Comparison of ENCODE assay signal across 11 cellular contexts in genomic region chr3:183826448-183826847, GRCh38. TPM values are rescaled to one million over a fixed set of nuclear protein-coding genes. Genes with fewer than 3 reads are reported as not detected.
DNase-seq lines count a peak whose midpoint lies in the region; ATAC-seq and TF ChIP-seq lines count a peak whose summit lies in the region.
"Had no signal": no experiment of that assay in that cellular context is flagged by ENCODE, and none has a peak within 500 bp of the region (broad histone marks: within the 10 kb centered on the region; RNA-seq: fewer than 3 reads in every experiment).

No MANE protein-coding gene starts in this region.

- H2BK15ac ChIP-seq in H9 (ENCODE audit: low read depth, low read length), result no peak overlapping the region

- H3K9me3 Mint-ChIP-seq in H9 (no peaks in the 10 kb centered on the region), mesothelial cell of epicardium (no peaks in the 10 kb centered on the region)

- no peak overlapping the region for H4K5ac ChIP-seq in H9 (ENCODE audit: insufficient read length, low read depth, low read length)

- H2BK120ac ChIP-seq in H9 (ENCODE audit: low read depth, low read length, poor library complexity, severe bottlenecking), result no peak overlapping the region

- WGBS in H9 (ENCODE audit: extremely low coverage, insufficient read length, low lambda C conversion rate), result no CpG with 5 or more reads among the region's 9 CpGs

- peak overlapping the region; percentile 1; the same call in 1 of the 2 replicates for H3K27ac ChIP-seq in BLaER1
- H3K27ac ChIP-seq in H9 (ENCODE audit: insufficient read length, low read depth, low read length), result no peak overlapping the region
- H3K27ac ChIP-seq in angular gyrus (ENCODE audit: low read depth, low read length), result peak overlapping the region; percentile 51

- no peak overlapping the region for H2BK12ac ChIP-seq in H9 (ENCODE audit: insufficient read length, low read depth, low read length)

- H3K4me3 ChIP-seq in BLaER1, result no peak overlapping the region

- H3K36me3 Mint-ChIP-seq in H9 (ENCODE audit: insufficient read depth in 1 of 3, low read depth in 3 of 3) (peaks cover 0 to 23% (median 16%) of the 10 kb centered on the region in 3 experiments), mesothelial cell of epicardium (peaks cover 15% of the 10 kb centered on the region)

- no peak overlapping the region for H3K56ac ChIP-seq in H9 (ENCODE audit: insufficient read length, low read depth, low read length)

- DNase-seq in H9 (no peak), mesothelial cell of epicardium (ENCODE audit: low spot score in 2 of 2, unreplicated experiment in 2 of 2) (no peak), AG08395 (ENCODE audit: low spot score) (no peak)
- DNase-seq: activated CD4-positive, CD25-positive, alpha-beta regulatory T cell; IMR-90; stimulated activated CD4-positive, alpha-beta T cell treated with anti-CD3 and anti-CD28 coated beads, Interleukin-2, amount 100 ng/mL, for 48 hours had no signal

- H3K27me3 Mint-ChIP-seq in H9 (ENCODE audit: low read depth), result peaks cover 9% of the 10 kb centered on the region
- H3K27me3 Mint-ChIP-seq in mesothelial cell of epicardium (ENCODE audit: low read depth), result peaks cover 8% of the 10 kb centered on the region

- H3K23me2 ChIP-seq in H9 (ENCODE audit: insufficient read length, low read depth, low read length, poor library complexity, severe bottlenecking), result peaks cover 6% of the 10 kb centered on the region

- no peak for ATAC-seq in HG03565 (IDR thresholded peaks at IDR 0.05; ENCODE audit: unreplicated experiment)
- ATAC-seq in HG03196 (IDR thresholded peaks at IDR 0.05; ENCODE audit: unreplicated experiment), result no peak
- no peak for ATAC-seq in GM21515 (IDR thresholded peaks at IDR 0.05; ENCODE audit: unreplicated experiment)

- H3K27me3 ChIP-seq in BLaER1, result no peaks in the 10 kb centered on the region; the same call in 1 of the 2 replicates
- H3K27me3 ChIP-seq in H9 (ENCODE audit: insufficient read depth, low read length), result no peaks in the 10 kb centered on the region

- no peak overlapping the region for H4K8ac ChIP-seq in H9 (replicated peaks; ENCODE audit: insufficient read length, low read depth, low read length)

- H4K20me1 ChIP-seq in BLaER1, result peaks cover 53% of the 10 kb centered on the region
- no peaks in the 10 kb centered on the region for H4K20me1 ChIP-seq in H9 (ENCODE audit: control insufficient read depth, insufficient read depth, insufficient read length)

- H3K14ac ChIP-seq in H9 (ENCODE audit: insufficient read depth, low read length), result no peak overlapping the region

- no peak overlapping the region for H2BK5ac ChIP-seq in H9 (ENCODE audit: insufficient read length, low read length)

- H3K4me3 Mint-ChIP-seq in H9 (peak overlapping the region; percentile 59 to 76; a peak in 4 of 5 replicates), mesothelial cell of epicardium (peak overlapping the region; percentile 67)

- no peak overlapping the region for H3K18ac ChIP-seq in H9 (ENCODE audit: insufficient read length, low read depth, low read length)

- H3K79me1 ChIP-seq in H9 (ENCODE audit: insufficient read depth, low read depth, low read length, poor library complexity, severe bottlenecking), result no peaks in the 10 kb centered on the region

- H3K4me1 Mint-ChIP-seq in H9 (peaks cover 22 to 24% of the 10 kb centered on the region in 2 experiments), mesothelial cell of epicardium (peaks cover 18% of the 10 kb centered on the region)

- no peak overlapping the region for H3T11ph ChIP-seq in H9 (ENCODE audit: low read length)

- no peak overlapping the region for H3K4ac ChIP-seq in H9 (ENCODE audit: low read depth, low read length)

- no peak overlapping the region for H2AK5ac ChIP-seq in H9 (ENCODE audit: insufficient read length, low read length)

- H3K9ac ChIP-seq in BLaER1, result no peak overlapping the region
- H3K9ac ChIP-seq in H9 (ENCODE audit: extremely low read depth, insufficient read length, low read length), result no peak overlapping the region

- no peaks in the 10 kb centered on the region for H3K79me2 ChIP-seq in H9 (ENCODE audit: insufficient read depth, low read length)

- H3K27ac Mint-ChIP-seq in H9, result peak overlapping the region in 2 of 3 experiments; percentile 45 to 73; a peak in 2 of 7 replicates
- peak overlapping the region; percentile 40 for H3K27ac Mint-ChIP-seq in mesothelial cell of epicardium

- peak overlapping the region; percentile 97; the same call in 1 of the 2 replicates for H3K4me2 ChIP-seq in BLaER1
- H3K4me2 ChIP-seq in H9 (ENCODE audit: insufficient read depth, insufficient read length, low read length), result no peak overlapping the region

- no peak for TF ChIP-seq CTCF in H9 (conservative IDR thresholded peaks at IDR 0.05)
- no peak for TF ChIP-seq CTCF in mesothelial cell of epicardium (IDR thresholded peaks at IDR 0.05; ENCODE audit: unreplicated experiment)

- H2BK20ac ChIP-seq in H9 (ENCODE audit: low read depth, low read length, poor library complexity, severe bottlenecking), result no peak overlapping the region

- H3K4me1 ChIP-seq in BLaER1 (peaks cover 41% of the 10 kb centered on the region), H9 (ENCODE audit: insufficient read depth, low read length) (no peaks in the 10 kb centered on the region; the same call in 1 of the 2 replicates)

- no peak overlapping the region for H4K91ac ChIP-seq in H9 (ENCODE audit: insufficient read length, low read depth, low read length)

- peaks cover 39% of the 10 kb centered on the region for H3K36me3 ChIP-seq in BLaER1

- H3K9me3 ChIP-seq in BLaER1 (no peaks in the 10 kb centered on the region), H9 (ENCODE audit: control insufficient read depth, low read depth, low read length) (no peaks in the 10 kb centered on the region)

- H2AFZ ChIP-seq in H9 (ENCODE audit: low read length), result no peak overlapping the region

- no peak overlapping the region for H3K23ac ChIP-seq in H9 (ENCODE audit: insufficient read length, low read depth, low read length)

RNA-seq across cellular contexts. Expression of gene MAP6D1, which starts 1.1 kb away (rescaled TPM):
- total RNA-seq in H9 (2021) (5.6 and 7.1 TPM in 2 replicates), mesothelial cell of epicardium (4.4 to 6.4 TPM (median 5.3 TPM) in 3 replicates)

RNA-seq across cellular contexts. Expression of gene PARL, which starts 58.2 kb away (rescaled TPM):
- 94.5 and 95.5 TPM in 2 replicates for total RNA-seq in H9 (2021)
- 47.8 to 57.4 TPM (median 50.5 TPM) in 3 replicates for total RNA-seq in mesothelial cell of epicardium
